In the genomic region with DNA sequence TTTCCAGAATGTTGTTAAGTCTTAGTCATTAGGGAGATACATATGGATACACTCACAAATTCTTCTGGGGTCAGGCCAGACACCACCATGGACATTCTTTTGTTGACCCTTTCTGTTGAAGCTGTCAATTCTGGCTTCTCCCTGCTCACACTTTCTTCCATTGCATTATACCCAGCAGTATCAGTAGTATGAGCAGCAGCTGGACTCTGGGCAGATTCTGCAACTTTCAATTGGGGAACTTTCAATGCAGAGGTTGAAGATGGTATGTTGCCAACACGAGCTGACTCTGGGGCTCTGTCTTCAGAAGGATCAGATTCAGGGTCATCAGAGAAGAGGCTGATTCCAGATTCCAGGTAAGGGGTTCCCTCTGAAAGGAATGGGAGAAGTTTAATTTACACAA, we compare ENCODE assay signal across 27 cellular contexts. TPM values are rescaled to one million over a fixed set of nuclear protein-coding genes. Genes with fewer than 3 reads are reported as not detected.
"Had no signal": no experiment of that assay in that cellular context is flagged by ENCODE, and none has a peak within 500 bp of the region (broad histone marks: within the 10 kb centered on the region; RNA-seq: fewer than 3 reads in every experiment).

No MANE protein-coding gene starts in this region.

- H3K4me3 Mint-ChIP-seq: activated CD4-positive, alpha-beta memory T cell treated with anti-CD3 and anti-CD28 coated beads, Interleukin-2, amount 10 ng/mL, durations not matched to agents 7 days and 5 days; activated CD4-positive, alpha-beta T cell treated with anti-CD3 and anti-CD28 coated beads, Interleukin-2, amount 10 ng/mL, durations not matched to agents 7 days and 5 days; activated naive CD8-positive, alpha-beta T cell; activated T-cell treated with anti-CD3 and anti-CD28 coated beads, Interleukin-2, amount 50 U/mL, for 4 hours; activated T-helper 17 cell treated with anti-CD3 and anti-CD28 coated beads, Interleukin-2, amount 50 U/mL, for 72 hours; T-helper 17 cell; T-helper 2 cell treated with Interferon-gamma antibody and Interleukin-4, amounts not matched to agents 5 μg/mL and 100 μg/mL, for 36 hours had no signal

- DNase-seq: activated CD4-positive, alpha-beta memory T cell treated with anti-CD3 and anti-CD28 coated beads, Interleukin-2, amount 10 ng/mL, durations not matched to agents 7 days and 5 days; activated CD4-positive, alpha-beta T cell treated with anti-CD3 and anti-CD28 coated beads for 4 hours; activated CD4-positive, alpha-beta T cell treated with anti-CD3 and anti-CD28 coated beads, Interleukin-2, amount 10 ng/mL, durations not matched to agents 7 days and 5 days; activated CD4-positive, alpha-beta T cell treated with anti-CD3 and anti-CD28 coated beads, Interleukin-2, amount 50 U/mL, for 4 hours; activated CD4-positive, CD25-positive, alpha-beta regulatory T cell; activated CD4-positive, CD25-positive, alpha-beta regulatory T cell treated with anti-CD3 and anti-CD28 coated beads, Interleukin-2, amount 50 U/mL, for 72 hours; activated CD8-positive, alpha-beta memory T cell treated with anti-CD3 and anti-CD28 coated beads, Interleukin-2, amount 50 U/mL, for 48 hours; activated effector memory CD4-positive, alpha-beta T cell treated with Interleukin-2 at 50 U/mL for 16 hours; activated gamma-delta T cell treated with Interleukin-2 at 50 U/mL for 16 hours; activated naive CD4-positive, alpha-beta T cell treated with anti-CD3 and anti-CD28 coated beads, Interleukin-2, amount 50 U/mL, for 16 hours; activated naive CD4-positive, alpha-beta T cell treated with Interleukin-2 at 50 U/mL for 16 hours; activated T-cell treated with anti-CD3 and anti-CD28 coated beads, Interleukin-2, amount 50 U/mL, for 4 hours; amniotic stem cell; anterior cingulate cortex; body of pancreas; caudate nucleus; colonic mucosa; effector CD8-positive, alpha-beta T cell; esophagus squamous epithelium; head of caudate nucleus; T-helper 1 cell; T-helper 17 cell; T1000 had no signal

- ATAC-seq: activated T-cell treated with anti-CD3 and anti-CD28 coated beads, Interleukin-2, amount 50 U/mL, for 4 hours; activated T-helper 17 cell treated with anti-CD3 and anti-CD28 coated beads, Interleukin-2, amount 50 U/mL, for 72 hours; body of pancreas; T-helper 17 cell had no signal

- H3K9me3 ChIP-seq: body of pancreas, colonic mucosa, esophagus squamous epithelium had no signal

- H3K4me3 ChIP-seq: body of pancreas, colonic mucosa, esophagus squamous epithelium had no signal

- H3K9me3 Mint-ChIP-seq: activated CD4-positive, alpha-beta memory T cell treated with anti-CD3 and anti-CD28 coated beads, Interleukin-2, amount 10 ng/mL, durations not matched to agents 7 days and 5 days; activated CD4-positive, alpha-beta T cell treated with anti-CD3 and anti-CD28 coated beads, Interleukin-2, amount 10 ng/mL, durations not matched to agents 7 days and 5 days; activated T-cell treated with anti-CD3 and anti-CD28 coated beads, Interleukin-2, amount 50 U/mL, for 4 hours; activated T-helper 17 cell treated with anti-CD3 and anti-CD28 coated beads, Interleukin-2, amount 50 U/mL, for 72 hours; T-helper 2 cell treated with Interferon-gamma antibody and Interleukin-4, amounts not matched to agents 5 μg/mL and 100 μg/mL, for 36 hours had no signal

- H3K4me1 ChIP-seq: body of pancreas, colonic mucosa, esophagus squamous epithelium had no signal

- H3K4me1 Mint-ChIP-seq: activated CD4-positive, alpha-beta memory T cell treated with anti-CD3 and anti-CD28 coated beads, Interleukin-2, amount 10 ng/mL, durations not matched to agents 7 days and 5 days; activated CD4-positive, alpha-beta T cell treated with anti-CD3 and anti-CD28 coated beads, Interleukin-2, amount 10 ng/mL, durations not matched to agents 7 days and 5 days; activated T-helper 17 cell treated with anti-CD3 and anti-CD28 coated beads, Interleukin-2, amount 50 U/mL, for 72 hours; T-helper 17 cell had no signal

- H3K27me3 ChIP-seq: body of pancreas, colonic mucosa, esophagus squamous epithelium had no signal

- H3K27me3 Mint-ChIP-seq: activated CD4-positive, alpha-beta memory T cell treated with anti-CD3 and anti-CD28 coated beads, Interleukin-2, amount 10 ng/mL, durations not matched to agents 7 days and 5 days; activated CD4-positive, alpha-beta T cell treated with anti-CD3 and anti-CD28 coated beads, Interleukin-2, amount 10 ng/mL, durations not matched to agents 7 days and 5 days; activated naive CD8-positive, alpha-beta T cell; activated T-helper 17 cell treated with anti-CD3 and anti-CD28 coated beads, Interleukin-2, amount 50 U/mL, for 72 hours; T-helper 17 cell had no signal

- H3K27ac Mint-ChIP-seq: activated CD4-positive, alpha-beta memory T cell treated with anti-CD3 and anti-CD28 coated beads, Interleukin-2, amount 10 ng/mL, durations not matched to agents 7 days and 5 days; activated CD4-positive, alpha-beta T cell treated with anti-CD3 and anti-CD28 coated beads, Interleukin-2, amount 10 ng/mL, durations not matched to agents 7 days and 5 days; activated naive CD8-positive, alpha-beta T cell; activated T-helper 17 cell treated with anti-CD3 and anti-CD28 coated beads, Interleukin-2, amount 50 U/mL, for 72 hours; T-helper 17 cell; T-helper 2 cell treated with Interferon-gamma antibody and Interleukin-4, amounts not matched to agents 5 μg/mL and 100 μg/mL, for 36 hours had no signal

- H3K27ac ChIP-seq: body of pancreas, colonic mucosa, epithelial cell of prostate, esophagus squamous epithelium had no signal

- H3K36me3 ChIP-seq: colonic mucosa had no signal

RNA-seq across cellular contexts. Expression of a gene that starts 45.8 kb away (rescaled TPM):
- total RNA-seq: activated CD4-positive, alpha-beta memory T cell treated with anti-CD3 and anti-CD28 coated beads, Interleukin-2, amount 10 ng/mL, durations not matched to agents 7 days and 5 days; activated T-helper 17 cell treated with anti-CD3 and anti-CD28 coated beads, Interleukin-2, amount 50 U/mL, for 72 hours had no signal
